In genomic region chr14:48967419-48967818, GRCh38 we compare ENCODE assay signal across 25 cellular contexts.
"Had no signal": no experiment of that assay in that cellular context is flagged by ENCODE, and none has a peak within 500 bp of the region (broad histone marks: within the 10 kb centered on the region; RNA-seq: fewer than 3 reads in every experiment).

No MANE protein-coding gene starts in this region.

- H3K27ac Mint-ChIP-seq: immature natural killer cell; memory B cell; naive B cell; natural killer cell treated with Interleukin-12 subunit alpha and Interleukin-12 subunit beta and Interleukin-15 and Interleukin-18, amount 100 ng/mL, for 72 hours; progenitor cell of endocrine pancreas; stimulated activated effector memory CD8-positive, alpha-beta T cell treated with anti-CD3 and anti-CD28 coated beads, Interleukin-12 subunit alpha, Interleukin-12 subunit beta, amount 100 ng/mL, for 72 hours; type B pancreatic cell had no signal

- H3K9me3 Mint-ChIP-seq: memory B cell; mesothelial cell of epicardium; natural killer cell treated with Interleukin-12 subunit alpha and Interleukin-12 subunit beta and Interleukin-15 and Interleukin-18, amount 100 ng/mL, for 72 hours; neural crest cell; type B pancreatic cell had no signal

- FAIRE-seq: frontal cortex, keratinocyte, small intestine had no signal

- H3K9ac ChIP-seq: parathyroid adenoma had no signal

- H3K9me3 ChIP-seq: neutrophil, right lobe of liver, stomach, thyroid gland had no signal

- H3K27me3 ChIP-seq: neutrophil, right lobe of liver, stomach, thyroid gland had no signal

- H3K36me3 ChIP-seq: neutrophil, right lobe of liver, stomach, thyroid gland had no signal

- H2AFZ ChIP-seq: parathyroid adenoma had no signal

- H3K36me3 Mint-ChIP-seq: immature natural killer cell; memory B cell; mesothelial cell of epicardium; naive B cell; natural killer cell treated with Interleukin-12 subunit alpha and Interleukin-12 subunit beta and Interleukin-15 and Interleukin-18, amount 100 ng/mL, for 72 hours; stimulated activated effector memory CD8-positive, alpha-beta T cell treated with anti-CD3 and anti-CD28 coated beads, Interleukin-12 subunit alpha, Interleukin-12 subunit beta, amount 100 ng/mL, for 72 hours; type B pancreatic cell had no signal

- H3K27ac ChIP-seq: neutrophil, parathyroid adenoma, right lobe of liver, stomach, thyroid gland had no signal

- H3K4me1 Mint-ChIP-seq: immature natural killer cell; naive B cell; stimulated activated effector memory CD8-positive, alpha-beta T cell treated with anti-CD3 and anti-CD28 coated beads, Interleukin-12 subunit alpha, Interleukin-12 subunit beta, amount 100 ng/mL, for 72 hours had no signal

- DNase-seq: cortex of kidney; hypothalamus; immature natural killer cell; mucosa of descending colon; naive B cell; right lobe of liver; small intestine; stimulated activated CD4-positive, alpha-beta T cell treated with anti-CD3 and anti-CD28 coated beads, Interleukin-2, amount 100 ng/mL, for 24 hours; stimulated activated CD4-positive, alpha-beta T cell treated with anti-CD3 and anti-CD28 coated beads, Interleukin-4, amount 100 ng/mL, for 24 hours; stimulated activated naive CD4-positive, alpha-beta T cell treated with Interleukin-2 at 50 U/mL for 16 hours; stomach; thyroid gland had no signal

- H3K27me3 Mint-ChIP-seq: natural killer cell treated with Interleukin-12 subunit alpha and Interleukin-12 subunit beta and Interleukin-15 and Interleukin-18, amount 100 ng/mL, for 72 hours; progenitor cell of endocrine pancreas had no signal

- H3K4me3 ChIP-seq: lung, mucosa of descending colon, right lobe of liver, stomach, thyroid gland had no signal

- H3K4me3 Mint-ChIP-seq: immature natural killer cell; memory B cell; mesothelial cell of epicardium; naive B cell; natural killer cell treated with Interleukin-12 subunit alpha and Interleukin-12 subunit beta and Interleukin-15 and Interleukin-18, amount 100 ng/mL, for 72 hours; neural crest cell; stimulated activated effector memory CD8-positive, alpha-beta T cell treated with anti-CD3 and anti-CD28 coated beads, Interleukin-12 subunit alpha, Interleukin-12 subunit beta, amount 100 ng/mL, for 72 hours; type B pancreatic cell had no signal

- H3K4me1 ChIP-seq: parathyroid adenoma, stomach had no signal

- ATAC-seq: left lobe of liver; mucosa of descending colon; natural killer cell treated with Interleukin-12 subunit alpha and Interleukin-12 subunit beta and Interleukin-15 and Interleukin-18, amount 100 ng/mL, for 72 hours; right lobe of liver; stimulated activated effector memory CD8-positive, alpha-beta T cell treated with anti-CD3 and anti-CD28 coated beads, Interleukin-12 subunit alpha, Interleukin-12 subunit beta, amount 100 ng/mL, for 72 hours had no signal

- H3K79me2 ChIP-seq: parathyroid adenoma had no signal
